ENCODE assay signal across 25 cellular contexts in the genomic region with DNA sequence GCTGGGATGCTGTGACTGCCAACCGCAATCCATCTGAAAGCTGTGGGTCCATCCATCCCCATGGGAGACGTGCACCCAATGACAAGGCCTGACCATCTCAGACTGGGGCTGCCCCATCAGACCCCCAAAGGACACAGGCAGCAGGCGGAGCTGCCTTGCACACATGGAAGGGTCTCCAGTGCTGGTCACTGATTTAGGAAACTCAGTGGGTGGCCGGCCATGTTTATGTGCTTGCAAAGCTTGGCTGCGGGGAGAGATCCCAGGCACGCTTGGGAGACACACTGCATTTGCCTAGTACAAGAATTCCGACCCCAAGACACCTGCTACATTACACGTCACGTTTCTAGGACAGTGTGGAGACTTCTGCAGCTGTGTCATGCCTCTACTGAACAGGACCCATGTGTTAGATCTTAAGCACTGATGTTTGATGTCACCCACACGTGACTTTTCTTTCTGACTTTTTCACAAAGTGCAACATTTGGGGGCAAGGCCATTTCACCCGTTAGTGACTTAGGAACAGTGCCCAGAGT.
"Had no signal": no experiment of that assay in that cellular context is flagged by ENCODE, and none has a peak within 500 bp of the region (broad histone marks: within the 10 kb centered on the region; RNA-seq: fewer than 3 reads in every experiment).

No MANE protein-coding gene starts in this region.

- H3K27me3 ChIP-seq: breast epithelium, esophagus squamous epithelium, ovary, sigmoid colon, stomach, tibial artery had no signal

- H3K9me3 ChIP-seq: breast epithelium, esophagus squamous epithelium, heart right ventricle, left ventricle myocardium inferior, mucosa of descending colon, ovary, sigmoid colon, stomach, tibial artery had no signal

- H3K4me3 ChIP-seq: breast epithelium, esophagus squamous epithelium, heart right ventricle, left ventricle myocardium inferior, lung, mucosa of descending colon, ovary, sigmoid colon, stomach, tibial artery had no signal

- H3K4me1 ChIP-seq: sigmoid colon had no signal

- H3K36me3 ChIP-seq: breast epithelium, left ventricle myocardium inferior, ovary had no signal

- ATAC-seq: activated CD8-positive, alpha-beta T cell treated with anti-CD3 and anti-CD28 coated beads, Interleukin-2, amount 10 ng/mL, durations not matched to agents 7 days and 5 days; activated naive CD4-positive, alpha-beta T cell treated with anti-CD3 and anti-CD28 coated beads, Interleukin-2, amount 50 U/mL, for 72 hours; heart right ventricle; mucosa of descending colon; stimulated activated naive B cell treated with anti-CD40 and anti-IgM and Interleukin-4, amounts not matched to agents 10 μg/mL and 1 μg/mL and 100 μg/mL, for 72 hours had no signal

- DNase-seq: activated CD8-positive, alpha-beta T cell treated with anti-CD3 and anti-CD28 coated beads, Interleukin-2, amount 10 ng/mL, durations not matched to agents 7 days and 5 days; activated naive CD4-positive, alpha-beta T cell; activated T-cell treated with anti-CD3 and anti-CD28 coated beads, Interleukin-2, amount 50 U/mL, for 48 hours; central memory CD4-positive, alpha-beta T cell; esophagus squamous epithelium; foreskin melanocyte; heart right ventricle; kidney glomerular epithelial cell; left ventricle myocardium inferior; mucosa of descending colon; naive B cell; nephron progenitor cell; ovary; retina; sigmoid colon; stimulated activated CD4-positive, alpha-beta T cell treated with anti-CD3 and anti-CD28 coated beads, Interleukin-15, amount 100 ng/mL, for 24 hours; stimulated activated CD4-positive, alpha-beta T cell treated with anti-CD3 and anti-CD28 coated beads, Interleukin-2, amount 100 ng/mL, for 24 hours; stimulated activated naive B cell treated with anti-CD40 and anti-IgM and Interleukin-4, amounts not matched to agents 10 μg/mL and 1 μg/mL and 100 μg/mL, for 72 hours; stomach; T-helper 2 cell; tibial artery had no signal

- H3K27ac ChIP-seq: breast epithelium, epithelial cell of prostate, esophagus squamous epithelium, heart right ventricle, left ventricle myocardium inferior, ovary, sigmoid colon, stomach, tibial artery had no signal
